ENCODE assay signal across 8 cellular contexts in the genomic region with DNA sequence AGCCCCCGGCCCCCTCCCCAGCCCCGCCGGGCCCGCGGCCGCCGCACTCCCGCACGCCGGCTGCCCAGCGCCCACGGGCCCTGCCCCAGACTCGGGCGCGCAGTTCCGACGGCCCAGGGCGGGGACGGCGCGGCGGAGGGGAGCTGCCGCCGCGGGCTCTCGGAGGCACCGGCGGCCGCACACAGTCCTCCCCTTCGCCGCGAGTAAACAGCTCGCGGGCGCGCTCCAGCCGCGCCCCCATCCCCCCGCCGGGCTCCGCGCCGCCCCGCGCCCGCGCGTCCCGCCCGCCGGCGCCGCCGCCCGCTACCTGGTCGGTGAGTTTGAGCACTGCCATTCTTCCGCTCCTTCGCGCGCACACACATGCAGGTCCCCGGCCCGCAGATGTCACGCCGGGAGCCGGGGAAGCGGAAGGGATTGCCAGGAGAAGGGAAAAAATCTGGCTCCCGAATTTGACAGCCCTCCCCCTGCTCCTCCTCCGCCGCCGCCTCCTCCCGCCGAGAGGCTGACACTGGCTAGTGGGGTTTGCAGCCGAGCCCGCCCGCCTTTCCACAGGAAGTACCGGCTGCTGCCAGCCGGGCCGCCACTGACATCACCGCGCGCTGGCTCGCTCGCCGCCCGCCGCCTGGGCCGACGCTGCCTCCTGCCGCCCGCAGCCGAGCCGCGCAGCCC. TPM values are rescaled to one million over a fixed set of nuclear protein-coding genes. Genes with fewer than 3 reads are reported as not detected.
DNase-seq lines count a peak whose midpoint lies in the region; ATAC-seq and TF ChIP-seq lines count a peak whose summit lies in the region.

A gene (minus strand): TSS at position 510 of the 669 bp plus-strand sequence. CDS start 176 bp downstream, at position 334.

- H3K4me3 ChIP-seq in choroid plexus epithelial cell (ENCODE audit: low read depth, low read length): peak within 1 kb of the TSS; percentile 85

- intact Hi-C loops in left colon (cut with DNase I, micrococcal nuclease): no loop called here

- peak; percentile 1 for TF ChIP-seq CTCF in choroid plexus epithelial cell (conservative IDR thresholded peaks at IDR 0.05; ENCODE audit: low read depth, low read length)

- ATAC-seq in GM19043 (IDR thresholded peaks at IDR 0.05; ENCODE audit: low read depth, unreplicated experiment) (peak; percentile 54), HG03354 (IDR thresholded peaks at IDR 0.05; ENCODE audit: poor library complexity, severe bottlenecking, unreplicated experiment) (peak; percentile 82), left colon (peak; percentile 96)

- DNase-seq in AML-193 (lab: John Stamatoyannopoulos, UW) (peak; percentile 73 to 86), NCI-H524 (lab: John Stamatoyannopoulos, UW) (peak; percentile 44 to 68), choroid plexus epithelial cell (ENCODE audit: low read depth) (peak; percentile 79), left colon (peak; percentile 90)
- peak; percentile 84 to 91 for DNase-seq in activated CD4-positive, alpha-beta T cell treated with anti-CD3 and anti-CD28 coated beads for 4 hours
- peak; percentile 87 for DNase-seq in stimulated activated CD4-positive, alpha-beta T cell treated with anti-CD3 and anti-CD28 coated beads, Interleukin-1b, Interleukin-23, amount 100 ng/mL, for 48 hours

RNA-seq across cellular contexts. Expression of the gene that starts here (rescaled TPM):
- 10 to 100 TPM in 1 of 2 donors, 1 to 10 TPM in 1; 9.2 to 14.6 TPM for total RNA-seq in left colon

Comparison
In these comparisons a context has a peak if more than half of its experiments do, and no peak if none do; other contexts are left out.
1. Peak in every context shown above with its lines: DNase-seq, ATAC-seq and H3K4me3 ChIP-seq.